Comparison of ENCODE assay signal across 8 cellular contexts in genomic region chr6:31729979-31730630, GRCh38. TPM values are rescaled to one million over a fixed set of nuclear protein-coding genes. Genes with fewer than 3 reads are reported as not detected.
DNase-seq lines count a peak whose midpoint lies in the region; ATAC-seq and TF ChIP-seq lines count a peak whose summit lies in the region.

No MANE protein-coding gene starts in this region.

- peaks cover 9% of the 10 kb centered on the region for H3K4me1 ChIP-seq in mesendoderm (ENCODE audit: control insufficient read depth, low read depth, low read length)

- no peak overlapping the region for H2BK15ac ChIP-seq in mesendoderm (replicated peaks; ENCODE audit: low read depth)

- ATAC-seq in HG02571 (IDR thresholded peaks at IDR 0.05; ENCODE audit: unreplicated experiment) (peak; percentile 44), HG03095 (IDR thresholded peaks at IDR 0.05; ENCODE audit: unreplicated experiment) (no peak)

- H3K79me2 ChIP-seq in mesendoderm (ENCODE audit: control insufficient read depth, insufficient read depth, low read length) = peaks cover 20% of the 10 kb centered on the region

- DNase-seq in DMS153 (lab: John Stamatoyannopoulos, UW) (peak; percentile 51), NCI-H82 treated with DMSO at 0.1 percent for 48 hours (lab: John Stamatoyannopoulos, UW; ENCODE audit: unreplicated experiment) (peak; percentile 40), activated T-cell treated with anti-CD3 and anti-CD28 coated beads for 1 hour (ENCODE audit: low read depth) (peak; percentile 54), endothelial cell (ENCODE audit: low spot score) (peak; percentile 92), mesendoderm (peak; percentile 94)
- DNase-seq in stimulated activated CD8-positive, alpha-beta memory T cell treated with anti-CD3 and anti-CD28 coated beads, Interleukin-2, amount 100 ng/mL, for 48 hours (ENCODE audit: low read depth in 2 of 2) = peak; percentile 60 to 65

- H3K9ac ChIP-seq in mesendoderm (ENCODE audit: low read length) = peak overlapping the region; percentile 96

- H2AK5ac ChIP-seq in mesendoderm (ENCODE audit: low read length) = no peak overlapping the region

- peak overlapping the region; percentile 86 for H3K27ac ChIP-seq in mesendoderm (ENCODE audit: low read depth, low read length)

- H3K9me3 Mint-ChIP-seq in endothelial cell (ENCODE audit: unreplicated experiment) = no peaks in the 10 kb centered on the region

- no peaks in the 10 kb centered on the region for H3K27me3 ChIP-seq in mesendoderm (ENCODE audit: insufficient read depth, low read length, poor library complexity)

- H3K56ac ChIP-seq in mesendoderm (ENCODE audit: low read length) = peak overlapping the region; percentile 97

- peak overlapping the region; percentile 70 for H3K4ac ChIP-seq in mesendoderm (ENCODE audit: low read depth, low read length)

- peak overlapping the region; percentile 86 for H2BK5ac ChIP-seq in mesendoderm (ENCODE audit: low read length)

- H3K18ac ChIP-seq in mesendoderm (ENCODE audit: low read length) = peak overlapping the region; percentile 69

- peak overlapping the region; percentile 90 for H3K4me3 ChIP-seq in mesendoderm (ENCODE audit: low read length)

- H3K23ac ChIP-seq in mesendoderm (ENCODE audit: low read length) = peak overlapping the region; percentile 30

- no peak overlapping the region for H4K5ac ChIP-seq in mesendoderm (ENCODE audit: low read length)

- peak overlapping the region; percentile 98 for H3K4me3 Mint-ChIP-seq in endothelial cell (ENCODE audit: unreplicated experiment)

- H3K4me2 ChIP-seq in mesendoderm (ENCODE audit: low read length) = peak overlapping the region; percentile 37

- peaks cover 20% of the 10 kb centered on the region for H3K36me3 ChIP-seq in mesendoderm (ENCODE audit: control insufficient read depth, insufficient read depth, low read length)

- peaks cover 43% of the 10 kb centered on the region for H3K36me3 Mint-ChIP-seq in endothelial cell (ENCODE audit: low read depth, unreplicated experiment)

- WGBS in mesendoderm (ENCODE audit: extremely low coverage, insufficient coverage, low lambda C conversion rate) = no CpG with 5 or more reads among the region's 46 CpGs

- H3K27ac Mint-ChIP-seq in endothelial cell (ENCODE audit: unreplicated experiment) = peak overlapping the region; percentile 91

- H3K27me3 Mint-ChIP-seq in endothelial cell (ENCODE audit: unreplicated experiment) = peaks cover 16% of the 10 kb centered on the region

- peaks cover 44% of the 10 kb centered on the region for H3K4me1 Mint-ChIP-seq in endothelial cell (ENCODE audit: unreplicated experiment)

- no peak for TF ChIP-seq CTCF in endothelial cell (IDR thresholded peaks at IDR 0.05; ENCODE audit: unreplicated experiment)

- H3K79me1 ChIP-seq in mesendoderm (ENCODE audit: low read length) = peaks cover 21% of the 10 kb centered on the region

- peak overlapping the region; percentile 3 for H2BK120ac ChIP-seq in mesendoderm (ENCODE audit: low read depth, low read length)

- H4K8ac ChIP-seq in mesendoderm (ENCODE audit: low read depth, low read length) = no peak overlapping the region

RNA-seq across cellular contexts. Expression of gene DDAH2, which starts 1.0 kb away (rescaled TPM):
- 145 TPM for total RNA-seq in endothelial cell (ENCODE audit: unreplicated experiment)
- 64.0 TPM for polyA plus RNA-seq in mesendoderm (2013, experiment 1 of 2)
- 61.9 TPM for polyA plus RNA-seq in mesendoderm (2013, experiment 2 of 2)

RNA-seq across cellular contexts. Expression of gene CLIC1, which starts 6.2 kb away (rescaled TPM):
- total RNA-seq in endothelial cell (ENCODE audit: unreplicated experiment) = 420 TPM
- polyA plus RNA-seq in mesendoderm (2013, experiment 1 of 2) = 249 TPM
- polyA plus RNA-seq in mesendoderm (2013, experiment 2 of 2) = 252 TPM

RNA-seq across cellular contexts. Expression of gene MPIG6B, which starts 6.9 kb away (rescaled TPM):
- total RNA-seq in endothelial cell (ENCODE audit: unreplicated experiment) = not detected
- polyA plus RNA-seq in mesendoderm (2013, experiment 1 of 2) = 0.07 TPM
- polyA plus RNA-seq in mesendoderm (2013, experiment 2 of 2) = 0.07 TPM

RNA-seq across cellular contexts. Expression of gene LY6G6C, which starts 8.6 kb away (rescaled TPM):
- 0.28 TPM for total RNA-seq in endothelial cell (ENCODE audit: unreplicated experiment)
- 0.51 TPM for polyA plus RNA-seq in mesendoderm (2013, experiment 1 of 2)
- 0.29 TPM for polyA plus RNA-seq in mesendoderm (2013, experiment 2 of 2)

RNA-seq across cellular contexts. Expression of gene MSH5, which starts 9.7 kb away (rescaled TPM):
- total RNA-seq in endothelial cell (ENCODE audit: unreplicated experiment) = 16.1 TPM
- 5.4 TPM for polyA plus RNA-seq in mesendoderm (2013, experiment 1 of 2)
- 5.3 TPM for polyA plus RNA-seq in mesendoderm (2013, experiment 2 of 2)

Comparison
In these comparisons a context has a peak if more than half of its experiments do, and no peak if none do; other contexts are left out.
1. DNase-seq: peak in every context shown above with its lines; median percentile 94 in mesendoderm; 92 in endothelial cell; 62 in stimulated activated CD8-positive, alpha-beta memory T cell treated with anti-CD3 and anti-CD28 coated beads, Interleukin-2, amount 100 ng/mL, for 48 hours; 54 in activated T-cell treated with anti-CD3 and anti-CD28 coated beads for 1 hour; 51 in DMS153; 40 in NCI-H82 treated with DMSO at 0.1 percent for 48 hours.